Comparison of ENCODE assay signal across 27 cellular contexts in the genomic region with DNA sequence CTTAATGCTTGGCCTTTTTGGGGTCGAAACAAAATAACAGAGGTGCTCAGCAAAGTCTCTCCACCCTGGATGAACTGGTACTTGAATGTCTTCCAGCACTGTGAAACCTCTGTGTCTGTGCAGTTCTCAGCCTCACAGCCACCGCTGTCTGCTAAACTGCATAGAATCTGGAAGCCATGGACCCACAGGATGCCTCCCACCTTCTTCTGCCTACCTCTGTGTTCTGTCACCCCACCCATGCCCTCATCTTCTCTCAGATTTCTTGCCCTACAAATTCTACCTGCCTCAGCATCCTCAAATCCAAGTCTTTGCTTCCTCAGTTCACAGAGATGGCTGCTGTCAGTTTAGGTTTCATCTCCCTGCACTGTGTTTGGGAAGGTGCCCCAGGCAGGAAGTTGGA. TPM values are rescaled to one million over a fixed set of nuclear protein-coding genes. Genes with fewer than 3 reads are reported as not detected.
A peak's percentile ranks its signal among the peaks of the same experiment; 100 is the strongest.
DNase-seq lines count a peak whose midpoint lies in the region; ATAC-seq and TF ChIP-seq lines count a peak whose summit lies in the region.
"Had no signal": no experiment of that assay in that cellular context is flagged by ENCODE, and none has a peak within 500 bp of the region (broad histone marks: within the 10 kb centered on the region; RNA-seq: fewer than 3 reads in every experiment).

No MANE protein-coding gene starts in this region.

- no peak for TF ChIP-seq CTCF in RWPE2 (IDR thresholded peaks at IDR 0.05; ENCODE audit: poor library complexity, severe bottlenecking)
- no peak for TF ChIP-seq CTCF in endodermal cell (conservative IDR thresholded peaks at IDR 0.05)
- no peak for TF ChIP-seq CTCF in osteoblast (IDR thresholded peaks at IDR 0.05; ENCODE audit: extremely low read depth, low read depth, low read length)

- POLR2A ChIA-PET in activated CD4-positive, alpha-beta T cell treated with anti-CD3 and anti-CD28 coated beads for 36 hours (lab: Charles Lee) = no interaction called here

- H4K20me1 ChIP-seq in osteoblast (ENCODE audit: insufficient read depth, low read length) = peaks cover 6% of the 10 kb centered on the region

- CTCF ChIA-PET in activated CD4-positive, alpha-beta T cell treated with anti-CD3 and anti-CD28 coated beads for 36 hours (lab: Charles Lee) = no interaction called here

- ATAC-seq in activated CD4-positive, alpha-beta T cell treated with anti-CD3 and anti-CD28 coated beads for 36 hours = no peak
- ATAC-seq in RWPE2 (ENCODE audit: low read depth) (no peak; the same call in 1 of the 3 replicates), right cardiac atrium (no peak), GM18909 (IDR thresholded peaks at IDR 0.05; ENCODE audit: poor library complexity, unreplicated experiment) (no peak)
- ATAC-seq: naive thymus-derived CD4-positive, alpha-beta T cell; right lobe of liver; Right ventricle myocardium inferior had no signal

- no peak overlapping the region for H3K9ac ChIP-seq in endodermal cell (ENCODE audit: extremely low read depth, low read length, poor library complexity, severe bottlenecking)
- H3K9ac ChIP-seq: parathyroid adenoma had no signal

- DNase-seq in activated CD4-positive, alpha-beta T cell treated with anti-CD3 and anti-CD28 coated beads for 36 hours = no peak
- no peak for DNase-seq in activated CD4-positive, alpha-beta T cell treated with anti-CD3 and anti-CD28 coated beads, Interleukin-2, amount 50 U/mL, for 1 hour
- DNase-seq in RWPE2 (ENCODE audit: low spot score) (no peak), endodermal cell (no peak), osteoblast (ENCODE audit: insufficient read length, low spot score, missing footprints) (no peak), right cardiac atrium (no peak)
- no peak for DNase-seq in activated naive CD4-positive, alpha-beta T cell treated with Interleukin-2 at 50 U/mL for 16 hours
- DNase-seq: activated CD4-positive, alpha-beta memory T cell treated with anti-CD3 and anti-CD28 coated beads for 36 hours; activated CD4-positive, CD25-positive, alpha-beta regulatory T cell; activated gamma-delta T cell treated with Interleukin-2 at 50 U/mL for 16 hours; CD4-positive, alpha-beta T cell; dorsolateral prefrontal cortex; immature natural killer cell; left ventricle myocardium inferior; naive thymus-derived CD4-positive, alpha-beta T cell; NCI-H1092; NCI-H187 treated with DMSO at 0.1 percent for 48 hours; NCI-H2227 treated with DMSO at 0.1 percent for 48 hours; right lobe of liver; stimulated activated CD4-positive, alpha-beta T cell treated with anti-CD3 and anti-CD28 coated beads, Interleukin-15, amount 100 ng/mL, for 24 hours; upper lobe of left lung had no signal

- H3K4me1 Mint-ChIP-seq in activated CD4-positive, alpha-beta T cell treated with anti-CD3 and anti-CD28 coated beads for 36 hours = peaks cover 26% of the 10 kb centered on the region
- peaks cover 8% of the 10 kb centered on the region for H3K4me1 Mint-ChIP-seq in endodermal cell

- H3K4me3 ChIP-seq in RWPE2 (ENCODE audit: severe bottlenecking) = no peak overlapping the region
- no peak overlapping the region for H3K4me3 ChIP-seq in endodermal cell (ENCODE audit: low read length)
- peak overlapping the region; percentile 10 for H3K4me3 ChIP-seq in osteoblast (ENCODE audit: insufficient read depth, low read length)
- H3K4me3 ChIP-seq in right cardiac atrium (ENCODE audit: low read length) = no peak overlapping the region
- H3K4me3 ChIP-seq: cardiac muscle cell, dorsolateral prefrontal cortex, left ventricle myocardium inferior, right lobe of liver, upper lobe of left lung had no signal

- peak overlapping the region; percentile 35 for H3K4me2 ChIP-seq in osteoblast (ENCODE audit: insufficient read depth, low read length)

- H3K27me3 Mint-ChIP-seq in activated CD4-positive, alpha-beta T cell treated with anti-CD3 and anti-CD28 coated beads for 36 hours = no peaks in the 10 kb centered on the region
- no peaks in the 10 kb centered on the region for H3K27me3 Mint-ChIP-seq in endodermal cell (ENCODE audit: insufficient read depth)
- H3K27me3 Mint-ChIP-seq: activated CD4-positive, alpha-beta memory T cell treated with anti-CD3 and anti-CD28 coated beads for 36 hours; CD4-positive, alpha-beta T cell; naive thymus-derived CD4-positive, alpha-beta T cell had no signal

- intact Hi-C loops in activated CD4-positive, alpha-beta T cell treated with anti-CD3 and anti-CD28 coated beads for 36 hours (cut with DNase I, micrococcal nuclease) = no loop called here
- intact Hi-C loops in right cardiac atrium (cut with DNase I) = no loop called here

- WGBS in endodermal cell (ENCODE audit: insufficient coverage in 1 of 2, insufficient read length in 1 of 2), 2 experiments = 89 to 92% methylated on average over 2 of the region's 2 CpGs
- 97% methylated on average over 2 of the region's 2 CpGs for WGBS in right cardiac atrium

- H3K27ac ChIP-seq in RWPE2 (ENCODE audit: poor library complexity, severe bottlenecking) (peak overlapping the region; percentile 95), endodermal cell (ENCODE audit: low read depth, low read length) (no peak overlapping the region), osteoblast (ENCODE audit: low read depth, low read length) (peak overlapping the region; percentile 88), right cardiac atrium (ENCODE audit: low read length) (no peak overlapping the region)
- H3K27ac ChIP-seq: 22Rv1, cardiac muscle cell, dorsolateral prefrontal cortex, left ventricle myocardium inferior, parathyroid adenoma, right lobe of liver, upper lobe of left lung had no signal

- H3K27me3 ChIP-seq in RWPE2 (ENCODE audit: insufficient read depth, poor library complexity, severe bottlenecking) = no peaks in the 10 kb centered on the region
- no peaks in the 10 kb centered on the region for H3K27me3 ChIP-seq in endodermal cell (ENCODE audit: control insufficient read depth, insufficient read depth, low read length, poor library complexity, severe bottlenecking)
- H3K27me3 ChIP-seq in osteoblast (ENCODE audit: insufficient read depth, low read length) = no peaks in the 10 kb centered on the region
- H3K27me3 ChIP-seq in right cardiac atrium (ENCODE audit: control insufficient read depth, insufficient read depth) = no peaks in the 10 kb centered on the region
- H3K27me3 ChIP-seq: cardiac muscle cell, dorsolateral prefrontal cortex, right lobe of liver, upper lobe of left lung had no signal

- H3K36me3 Mint-ChIP-seq in activated CD4-positive, alpha-beta T cell treated with anti-CD3 and anti-CD28 coated beads for 36 hours (ENCODE audit: low read depth) = peaks cover 3% of the 10 kb centered on the region
- H3K36me3 Mint-ChIP-seq in endodermal cell (ENCODE audit: low read depth) = peaks cover 17% of the 10 kb centered on the region
- H3K36me3 Mint-ChIP-seq: activated CD4-positive, alpha-beta memory T cell treated with anti-CD3 and anti-CD28 coated beads for 36 hours; immature natural killer cell had no signal

- H3K36me3 ChIP-seq in RWPE2 (ENCODE audit: low read depth) = no peaks in the 10 kb centered on the region
- no peaks in the 10 kb centered on the region for H3K36me3 ChIP-seq in endodermal cell (ENCODE audit: control insufficient read depth, insufficient read depth, low read length)
- no peaks in the 10 kb centered on the region for H3K36me3 ChIP-seq in osteoblast (ENCODE audit: insufficient read depth, low read length)
- H3K36me3 ChIP-seq: cardiac muscle cell, left ventricle myocardium inferior, right lobe of liver, upper lobe of left lung had no signal

- H3K27ac Mint-ChIP-seq in activated CD4-positive, alpha-beta T cell treated with anti-CD3 and anti-CD28 coated beads for 36 hours = peak overlapping the region; percentile 17
- peak overlapping the region; percentile 36 for H3K27ac Mint-ChIP-seq in endodermal cell
- H3K27ac Mint-ChIP-seq: activated CD4-positive, alpha-beta memory T cell treated with anti-CD3 and anti-CD28 coated beads for 36 hours; CD4-positive, alpha-beta T cell; mesothelial cell of epicardium had no signal

- H2AFZ ChIP-seq in osteoblast (ENCODE audit: low read length) = no peak overlapping the region
- H2AFZ ChIP-seq: parathyroid adenoma had no signal

- no peaks in the 10 kb centered on the region for H3K9me3 Mint-ChIP-seq in activated CD4-positive, alpha-beta T cell treated with anti-CD3 and anti-CD28 coated beads for 36 hours (ENCODE audit: low read depth)
- H3K9me3 Mint-ChIP-seq in endodermal cell = peaks cover 7% of the 10 kb centered on the region
- H3K9me3 Mint-ChIP-seq: activated CD4-positive, alpha-beta memory T cell treated with anti-CD3 and anti-CD28 coated beads for 36 hours; CD4-positive, alpha-beta T cell; immature natural killer cell had no signal

- H3K4me1 ChIP-seq in RWPE2 (ENCODE audit: insufficient read depth, poor library complexity, severe bottlenecking) (peaks cover 43% of the 10 kb centered on the region), endodermal cell (ENCODE audit: control insufficient read depth, insufficient read depth, low read length) (no peaks in the 10 kb centered on the region), osteoblast (ENCODE audit: insufficient read depth, low read length) (peaks cover 21% of the 10 kb centered on the region), right cardiac atrium (ENCODE audit: control insufficient read depth, insufficient read depth, low read length) (peaks cover 2% of the 10 kb centered on the region)

- H3K9me3 ChIP-seq in RWPE2 (ENCODE audit: severe bottlenecking) (peaks cover 8% of the 10 kb centered on the region), endodermal cell (ENCODE audit: control insufficient read depth, low read length) (no peaks in the 10 kb centered on the region), osteoblast (ENCODE audit: low read depth, low read length) (no peaks in the 10 kb centered on the region), right cardiac atrium (ENCODE audit: control insufficient read depth, low read length) (no peaks in the 10 kb centered on the region)
- H3K9me3 ChIP-seq: right lobe of liver, upper lobe of left lung had no signal

- H3K4me3 Mint-ChIP-seq in activated CD4-positive, alpha-beta T cell treated with anti-CD3 and anti-CD28 coated beads for 36 hours = no peak overlapping the region
- H3K4me3 Mint-ChIP-seq in endodermal cell = no peak overlapping the region
- H3K4me3 Mint-ChIP-seq: activated CD4-positive, alpha-beta memory T cell treated with anti-CD3 and anti-CD28 coated beads for 36 hours; CD4-positive, alpha-beta T cell; immature natural killer cell; mesothelial cell of epicardium; naive thymus-derived CD4-positive, alpha-beta T cell had no signal

- H3K79me2 ChIP-seq in osteoblast (ENCODE audit: insufficient read depth, low read length) = peaks cover 66% of the 10 kb centered on the region

RNA-seq across cellular contexts. Expression of a gene that starts 35.6 kb away (rescaled TPM):
- 10 to 100 TPM; 67.9 to 86.0 TPM for total RNA-seq in activated CD4-positive, alpha-beta T cell treated with anti-CD3 and anti-CD28 coated beads for 36 hours
- total RNA-seq in endodermal cell = 10 to 100 TPM; 47.8 to 74.0 TPM
- 37.7 TPM for polyA plus RNA-seq in endodermal cell (2013, experiment 1 of 2)
- 37.3 TPM for polyA plus RNA-seq in endodermal cell (2013, experiment 2 of 2)
- 18.6 and 22.1 TPM in 2 replicates for total RNA-seq in osteoblast
- total RNA-seq in right cardiac atrium = 10 to 100 TPM; 14.2 to 17.9 (median 15.5) TPM
- 11.0 TPM for polyA plus RNA-seq in right cardiac atrium

Comparison
In these comparisons a context has a peak if more than half of its experiments do, and no peak if none do; other contexts are left out.
1. H3K27ac ChIP-seq: peak in RWPE2 (single experiment) and osteoblast (single experiment); none in endodermal cell (single experiment) and right cardiac atrium (single experiment).